Comparison of ENCODE assay signal across 8 cellular contexts in the genomic region with DNA sequence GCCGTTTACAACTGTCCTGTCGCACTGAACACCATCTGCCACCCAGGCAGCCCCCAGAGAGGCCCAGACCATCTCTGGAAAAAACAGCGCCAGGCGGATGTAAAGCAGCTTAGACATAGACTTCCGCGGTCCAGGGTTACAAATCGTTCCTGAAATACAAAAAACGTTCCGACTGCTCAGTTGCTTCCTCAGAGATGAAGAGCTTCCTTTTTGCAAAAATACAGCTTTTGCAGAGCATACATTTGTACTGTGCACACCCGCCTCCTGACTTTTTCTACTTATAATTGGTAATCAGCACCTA. TPM values are rescaled to one million over a fixed set of nuclear protein-coding genes. Genes with fewer than 3 reads are reported as not detected.
A peak's percentile ranks its signal among the peaks of the same experiment; 100 is the strongest.
DNase-seq lines count a peak whose midpoint lies in the region; ATAC-seq and TF ChIP-seq lines count a peak whose summit lies in the region.

No MANE protein-coding gene starts in this region.

- no peak overlapping the region for H2AK5ac ChIP-seq in H9 (ENCODE audit: insufficient read length, low read length)

- peaks cover 13% of the 10 kb centered on the region for H3K79me2 ChIP-seq in H9 (ENCODE audit: insufficient read depth, low read length)

- peaks cover 13 to 27% of the 10 kb centered on the region in 2 experiments for H3K4me1 Mint-ChIP-seq in H9

- no peak overlapping the region for H3K9ac ChIP-seq in H9 (ENCODE audit: extremely low read depth, insufficient read length, low read length)

- intact Hi-C loops in gastrocnemius medialis (cut with DNase I; ENCODE audit: low total_unique reads): no loop called here
- intact Hi-C loops in breast epithelium (cut with DNase I; ENCODE audit: low total_unique reads): no loop called here

- no peaks in the 10 kb centered on the region for H4K20me1 ChIP-seq in H9 (ENCODE audit: control insufficient read depth, insufficient read depth, insufficient read length)

- H3K4me3 Mint-ChIP-seq in H9: no peak overlapping the region

- H3K27ac ChIP-seq in Peyer's patch (peak overlapping the region in 2 of 4 donors; percentile 31 to 58), gastrocnemius medialis (peak overlapping the region; percentile 83 to 86 (median 84)), breast epithelium (no peak overlapping the region), H9 (ENCODE audit: insufficient read length, low read depth, low read length) (no peak overlapping the region)

- peaks cover 0 to 38% (median 0%) of the 10 kb centered on the region in 3 donors for H3K36me3 ChIP-seq in Peyer's patch
- H3K36me3 ChIP-seq in gastrocnemius medialis: peaks cover 0 to 20% of the 10 kb centered on the region in 2 donors
- H3K36me3 ChIP-seq in HAP-1 (replicated peaks): peaks cover 56% of the 10 kb centered on the region
- no peaks in the 10 kb centered on the region for H3K36me3 ChIP-seq in breast epithelium

- no peak overlapping the region for H3T11ph ChIP-seq in H9 (ENCODE audit: low read length)

- H3K4me2 ChIP-seq in H9 (ENCODE audit: insufficient read depth, insufficient read length, low read length): no peak overlapping the region

- H3K79me1 ChIP-seq in H9 (ENCODE audit: insufficient read depth, low read depth, low read length, poor library complexity, severe bottlenecking): peaks cover 9% of the 10 kb centered on the region

- peaks cover 0 to 4% (median 0%) of the 10 kb centered on the region in 4 donors for H3K4me1 ChIP-seq in Peyer's patch
- H3K4me1 ChIP-seq in gastrocnemius medialis: peaks cover 48 to 61% of the 10 kb centered on the region in 2 donors
- peaks cover 3% of the 10 kb centered on the region; the same call in 1 of the 2 replicates for H3K4me1 ChIP-seq in HAP-1
- no peaks in the 10 kb centered on the region for H3K4me1 ChIP-seq in breast epithelium
- no peaks in the 10 kb centered on the region; the same call in 1 of the 2 replicates for H3K4me1 ChIP-seq in H9 (ENCODE audit: insufficient read depth, low read length)

- ATAC-seq in gastrocnemius medialis (no peak), HG03196 (IDR thresholded peaks at IDR 0.05; ENCODE audit: unreplicated experiment) (no peak)

- no peak overlapping the region for H2BK20ac ChIP-seq in H9 (ENCODE audit: low read depth, low read length, poor library complexity, severe bottlenecking)

- H3K27ac Mint-ChIP-seq in H9: peak overlapping the region in 1 of 3 experiments; percentile 74; a peak in 2 of 7 replicates

- no CpG with 5 or more reads among the region's 10 CpGs for WGBS in H9 (ENCODE audit: extremely low coverage, insufficient read length, low lambda C conversion rate)

- H3K18ac ChIP-seq in H9 (ENCODE audit: insufficient read length, low read depth, low read length): no peak overlapping the region

- DNase-seq in GM20000 (ENCODE audit: low spot score) (peak; percentile 37), Peyer's patch (peak in 2 of 3 donors; percentile 49 to 60), gastrocnemius medialis (no peak), HAP-1 (ENCODE audit: low spot score in 2 of 2) (no peak), breast epithelium (ENCODE audit: low spot score in 2 of 2) (no peak), H9 (no peak)
- peak; percentile 8 for DNase-seq in effector CD8-positive, alpha-beta T cell (lab: John Stamatoyannopoulos, UW)

- no peak for TF ChIP-seq POLR2A in Peyer's patch (IDR thresholded peaks at IDR 0.05)
- no peak for TF ChIP-seq POLR2A in gastrocnemius medialis (IDR thresholded peaks at IDR 0.05)
- no peak for TF ChIP-seq POLR2A in breast epithelium (IDR thresholded peaks at IDR 0.05)

- no peak overlapping the region for H2BK15ac ChIP-seq in H9 (ENCODE audit: low read depth, low read length)

- H3K4ac ChIP-seq in H9 (ENCODE audit: low read depth, low read length): no peak overlapping the region

- H2BK12ac ChIP-seq in H9 (ENCODE audit: insufficient read length, low read depth, low read length): no peak overlapping the region

- no peak overlapping the region for H2BK5ac ChIP-seq in H9 (ENCODE audit: insufficient read length, low read length)

- H3K27me3 ChIP-seq in Peyer's patch: no peaks in the 10 kb centered on the region
- no peaks in the 10 kb centered on the region for H3K27me3 ChIP-seq in gastrocnemius medialis
- no peaks in the 10 kb centered on the region for H3K27me3 ChIP-seq in HAP-1 (ENCODE audit: low read depth)
- H3K27me3 ChIP-seq in breast epithelium: no peaks in the 10 kb centered on the region
- H3K27me3 ChIP-seq in H9 (ENCODE audit: insufficient read depth, low read length): no peaks in the 10 kb centered on the region

- H3K9me3 ChIP-seq in Peyer's patch (no peaks in the 10 kb centered on the region), gastrocnemius medialis (no peaks in the 10 kb centered on the region), HAP-1 (no peaks in the 10 kb centered on the region), breast epithelium (no peaks in the 10 kb centered on the region), H9 (ENCODE audit: control insufficient read depth, low read depth, low read length) (no peaks in the 10 kb centered on the region)

- peaks cover 24 to 55% (median 37%) of the 10 kb centered on the region in 3 experiments; a peak in 6 of 7 replicates for H3K36me3 Mint-ChIP-seq in H9 (ENCODE audit: insufficient read depth in 1 of 3, low read depth in 3 of 3)

- no peaks in the 10 kb centered on the region for H3K27me3 Mint-ChIP-seq in H9 (ENCODE audit: low read depth)

- H3K23me2 ChIP-seq in H9 (ENCODE audit: insufficient read length, low read depth, low read length, poor library complexity, severe bottlenecking): no peaks in the 10 kb centered on the region

- no peak overlapping the region for H2BK120ac ChIP-seq in H9 (ENCODE audit: low read depth, low read length, poor library complexity, severe bottlenecking)

- TF ChIP-seq CTCF in GM20000 (IDR thresholded peaks at IDR 0.05; ENCODE audit: extremely low read depth, missing control alignments): no peak
- no peak for TF ChIP-seq CTCF in Peyer's patch (IDR thresholded peaks at IDR 0.05)
- TF ChIP-seq CTCF in gastrocnemius medialis (IDR thresholded peaks at IDR 0.05 in 4 of 5, conservative IDR thresholded peaks at IDR 0.05 in 1 of 5): no peak
- no peak for TF ChIP-seq CTCF in breast epithelium (IDR thresholded peaks at IDR 0.05)
- TF ChIP-seq CTCF in H9 (conservative IDR thresholded peaks at IDR 0.05): no peak

- no peak overlapping the region for H4K5ac ChIP-seq in H9 (ENCODE audit: insufficient read length, low read depth, low read length)

- no peak overlapping the region for H2AFZ ChIP-seq in H9 (ENCODE audit: low read length)

- H3K23ac ChIP-seq in H9 (ENCODE audit: insufficient read length, low read depth, low read length): no peak overlapping the region

- in situ Hi-C loops in gastrocnemius medialis (cut with MboI; ENCODE audit: low sequenced_read_pairs in 4 of 4): loop anchor here in 1 of 4 donors (10.0 kb wide), 2 partner anchors 52 to 442 kb away; no protein-coding TSS in a partner anchor
- in situ Hi-C loops in HAP-1 (cut with MboI; ENCODE audit: low sequenced_read_pairs): no loop called here

- no peak overlapping the region for H4K91ac ChIP-seq in H9 (ENCODE audit: insufficient read length, low read depth, low read length)

- H3K4me3 ChIP-seq in Peyer's patch (peak overlapping the region in 1 of 4 donors; percentile 2), gastrocnemius medialis (no peak overlapping the region), HAP-1 (no peak overlapping the region), breast epithelium (no peak overlapping the region)

- H4K8ac ChIP-seq in H9 (replicated peaks; ENCODE audit: insufficient read length, low read depth, low read length): no peak overlapping the region

- H3K56ac ChIP-seq in H9 (ENCODE audit: insufficient read length, low read depth, low read length): no peak overlapping the region

- H3K9me3 Mint-ChIP-seq in H9: no peaks in the 10 kb centered on the region

- H3K14ac ChIP-seq in H9 (ENCODE audit: insufficient read depth, low read length): no peak overlapping the region

RNA-seq across cellular contexts. Expression of a gene that starts 11.4 kb away (rescaled TPM):
- total RNA-seq in Peyer's patch (10 to 100 TPM in 3 of 4 donors, 1 to 10 TPM in 1; 9.1 to 36.3 (median 24.3) TPM), gastrocnemius medialis (10 to 100 TPM; 11.7 to 24.0 (median 16.1) TPM), breast epithelium (10 to 100 TPM; 15.4 to 18.0 (median 17.6) TPM), H9 (2021) (41.9 and 46.4 TPM in 2 replicates)

RNA-seq across cellular contexts. Expression of a gene that starts 47.6 kb away (rescaled TPM):
- total RNA-seq in Peyer's patch: 100 to 1,000 TPM in 2 of 4 donors, 10 to 100 TPM in 2; 47.9 to 156 (median 115) TPM
- total RNA-seq in gastrocnemius medialis: 10 to 100 TPM; 27.5 to 34.2 (median 31.8) TPM
- 100 to 1,000 TPM in 1 of 3 donors, 10 to 100 TPM in 2; 75.2 to 106 (median 81.7) TPM for total RNA-seq in breast epithelium
- 86.5 and 91.8 TPM in 2 replicates for total RNA-seq in H9 (2021)

Comparison
In these comparisons a context has a peak if more than half of its experiments do, and no peak if none do; other contexts are left out.
1. DNase-seq: peak in GM20000 (single experiment), Peyer's patch (2 of 3) and effector CD8-positive, alpha-beta T cell (single experiment); none in gastrocnemius medialis (0 of 2), HAP-1 (0 of 2), breast epithelium (0 of 2) and H9 (single experiment).
2. H3K27ac ChIP-seq: peak in gastrocnemius medialis (4 of 4); none in breast epithelium (0 of 2) and H9 (single experiment).